In the genomic region with DNA sequence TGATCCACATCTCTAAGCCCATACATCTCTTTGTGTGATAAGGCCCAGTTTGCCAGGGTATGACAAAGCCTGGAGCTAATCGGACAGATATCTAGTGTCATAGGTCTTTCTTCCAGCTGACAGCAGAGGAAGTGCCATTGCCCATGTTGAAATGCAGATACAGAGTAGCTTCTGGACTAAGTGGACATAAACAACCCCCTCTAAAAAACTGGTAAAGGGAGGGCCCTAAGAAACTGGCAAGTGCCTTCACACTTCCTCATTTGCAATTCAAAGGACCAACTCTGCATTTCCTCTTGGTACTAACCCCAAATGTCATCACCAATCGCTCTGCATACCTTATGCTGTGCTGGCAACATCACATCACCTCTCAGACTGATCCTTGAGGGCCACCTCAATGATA, we compare ENCODE assay signal across 10 cellular contexts. TPM values are rescaled to one million over a fixed set of nuclear protein-coding genes. Genes with fewer than 3 reads are reported as not detected.
DNase-seq lines count a peak whose midpoint lies in the region; ATAC-seq, FAIRE-seq and TF ChIP-seq lines count a peak whose summit lies in the region.
"Had no signal": no experiment of that assay in that cellular context is flagged by ENCODE, and none has a peak within 500 bp of the region (broad histone marks: within the 10 kb centered on the region; RNA-seq: fewer than 3 reads in every experiment).

No MANE protein-coding gene starts in this region.

- no peaks in the 10 kb centered on the region for H3K9me3 Mint-ChIP-seq in CD8-positive, alpha-beta memory T cell
- H3K9me3 Mint-ChIP-seq: activated naive CD4-positive, alpha-beta T cell treated with anti-CD3 and anti-CD28 coated beads, Interleukin-2, amount 10 ng/mL, durations not matched to agents 7 days and 5 days had no signal

- no peak for TF ChIP-seq POLR2A in K562 (conservative IDR thresholded peaks at IDR 0.05)

- H3K27me3 ChIP-seq in CD8-positive, alpha-beta memory T cell (ENCODE audit: insufficient read depth, low read length, poor library complexity, severe bottlenecking): no peaks in the 10 kb centered on the region
- H3K27me3 ChIP-seq in K562 (ENCODE audit: control insufficient read depth in 2 of 2, insufficient read depth in 2 of 2, low read length in 2 of 2): no peaks in the 10 kb centered on the region
- H3K27me3 ChIP-seq: heart left ventricle had no signal

- no TSS peak for BruUV-seq in K562 (replicated peaks; lab: Mats Ljungman, UMichigan)

- H3K79me2 ChIP-seq in K562 (ENCODE audit: control insufficient read depth, insufficient read depth, low read length): no peaks in the 10 kb centered on the region

- no peak overlapping the region; the same call in 1 of the 2 replicates for H3K4me2 ChIP-seq in K562 (ENCODE audit: insufficient read depth, low read length)

- H3K4me1 Mint-ChIP-seq in CD8-positive, alpha-beta memory T cell: peaks cover 33 to 71% (median 59%) of the 10 kb centered on the region in 3 donors

- CTCF ChIA-PET in CD8-positive, alpha-beta memory T cell (lab: Charles Lee): no interaction called here
- CTCF ChIA-PET in K562 (lab: Yijun Ruan, JAX; ENCODE audit: low intra/inter-chr PET ratio): no interaction called here

- no peaks in the 10 kb centered on the region for H4K20me1 ChIP-seq in K562 (replicated peaks; ENCODE audit: control insufficient read depth, insufficient read depth, low read length)

- no peaks in the 10 kb centered on the region for H3K27me3 Mint-ChIP-seq in CD8-positive, alpha-beta memory T cell
- H3K27me3 Mint-ChIP-seq: activated naive CD4-positive, alpha-beta T cell treated with anti-CD3 and anti-CD28 coated beads, Interleukin-2, amount 10 ng/mL, durations not matched to agents 7 days and 5 days had no signal

- POLR2A ChIA-PET in CD8-positive, alpha-beta memory T cell (lab: Charles Lee): no interaction called here
- POLR2A ChIA-PET in K562 (lab: Yijun Ruan, JAX): interaction anchor here (1.3 to 1.8 kb wide), 2 partner anchors 15 to 121 kb away, joined by 5 read pairs; a partner anchor contains a TSS

- DNase-seq in CD8-positive, alpha-beta memory T cell: no peak
- DNase-seq in HUDEP-2 (lab: John Stamatoyannopoulos, UW; ENCODE audit: unreplicated experiment in 76 of 76) (peak in 49 of 76 experiments; percentile 0 to 72 (median 22)), K562 (ENCODE audit: extremely low read depth in 1 of 4, low spot score in 3 of 4) (peak in 1 of 4 experiments; percentile 15), cerebellum (ENCODE audit: low spot score) (no peak), HuH-7.5 (ENCODE audit: low spot score) (no peak), posterior cingulate gyrus (no peak), D341Med (ENCODE audit: low spot score) (no peak)
- DNase-seq: activated naive CD4-positive, alpha-beta T cell treated with anti-CD3 and anti-CD28 coated beads, Interleukin-2, amount 10 ng/mL, durations not matched to agents 7 days and 5 days; heart left ventricle had no signal

- peak; percentile 80 for ATAC-seq in GM21390 (IDR thresholded peaks at IDR 0.05; ENCODE audit: unreplicated experiment)
- peak; percentile 23; the same call in 1 of the 3 replicates for ATAC-seq in K562

- in situ Hi-C loops in K562 (cut with MboI): no loop called here

- no peaks in the 10 kb centered on the region for H3K9me3 ChIP-seq in CD8-positive, alpha-beta memory T cell (ENCODE audit: low read length)
- H3K9me3 ChIP-seq in K562 (replicated peaks; ENCODE audit: control insufficient read depth, insufficient read depth, low read depth, low read length): no peaks in the 10 kb centered on the region; the same call in 1 of the 2 replicates
- H3K9me3 ChIP-seq: heart left ventricle had no signal

- H2AFZ ChIP-seq in K562 (ENCODE audit: low read depth, low read length): no peak overlapping the region

- peak overlapping the region; percentile 6 to 85 (median 56) for H3K27ac Mint-ChIP-seq in CD8-positive, alpha-beta memory T cell
- H3K27ac Mint-ChIP-seq: activated naive CD4-positive, alpha-beta T cell treated with anti-CD3 and anti-CD28 coated beads, Interleukin-2, amount 10 ng/mL, durations not matched to agents 7 days and 5 days had no signal

- no peak overlapping the region for H3K9ac ChIP-seq in K562 (ENCODE audit: insufficient read depth in 1 of 2, low read depth in 2 of 2, low read length in 2 of 2)

- no peak for TF ChIP-seq EP300 in K562 (IDR thresholded peaks at IDR 0.05; ENCODE audit: low read length)

- no peak overlapping the region for H3K27ac ChIP-seq in CD8-positive, alpha-beta memory T cell (ENCODE audit: low read depth, low read length)
- H3K27ac ChIP-seq in K562 (ENCODE audit: extremely low read depth, low read depth, low read length): no peak overlapping the region; the same call in 2 of the 3 replicates

- H3K4me3 Mint-ChIP-seq in CD8-positive, alpha-beta memory T cell: peak overlapping the region in 1 of 7 donors; percentile 21
- H3K4me3 Mint-ChIP-seq: activated naive CD4-positive, alpha-beta T cell treated with anti-CD3 and anti-CD28 coated beads, Interleukin-2, amount 10 ng/mL, durations not matched to agents 7 days and 5 days had no signal

- H3K9me1 ChIP-seq in K562 (ENCODE audit: control insufficient read depth, insufficient read depth, low read length): no peaks in the 10 kb centered on the region

- no peak for TF ChIP-seq CTCF in K562 (IDR thresholded peaks at IDR 0.05 in 2 of 3, conservative IDR thresholded peaks at IDR 0.05 in 1 of 3; ENCODE audit: insufficient read depth in 2 of 3, low read depth in 1 of 3, low read length in 3 of 3)

- intact Hi-C loops in K562 (cut with micrococcal nuclease) (no loop called here), posterior cingulate gyrus (cut with DNase I) (no loop called here)

- peaks cover 0 to 22% (median 0%) of the 10 kb centered on the region in 3 donors for H3K36me3 Mint-ChIP-seq in CD8-positive, alpha-beta memory T cell

- no peak for FAIRE-seq in K562 (lab: Jason Lieb, UNC)

- H3K36me3 ChIP-seq in CD8-positive, alpha-beta memory T cell (ENCODE audit: insufficient read depth, low read length): no peaks in the 10 kb centered on the region
- no peaks in the 10 kb centered on the region; the same call in 2 of the 3 replicates for H3K36me3 ChIP-seq in K562 (ENCODE audit: control insufficient read depth, insufficient read depth, low read length)

- 11% methylated on average over 2 of the region's 2 CpGs for WGBS in K562 (ENCODE audit: insufficient coverage, low coverage, missing lambda C conversion rate)

- no peak for TF ChIP-seq RAD21 in K562 (CRISPR knock-in tag; conservative IDR thresholded peaks at IDR 0.05 in 1 of 2, IDR thresholded peaks at IDR 0.05 in 1 of 2)

- peaks cover 36% of the 10 kb centered on the region for H3K4me1 ChIP-seq in CD8-positive, alpha-beta memory T cell (ENCODE audit: insufficient read depth, low read length)
- peaks cover 0 to 7% of the 10 kb centered on the region in 2 experiments; a peak in 1 of 5 replicates for H3K4me1 ChIP-seq in K562 (replicated peaks in 1 of 2; ENCODE audit: control insufficient read depth in 2 of 2, insufficient read depth in 2 of 2, low read length in 2 of 2)

- no peak overlapping the region for H3K4me3 ChIP-seq in CD8-positive, alpha-beta memory T cell (ENCODE audit: low read length)
- H3K4me3 ChIP-seq in K562: no peak overlapping the region
- H3K4me3 ChIP-seq: heart left ventricle had no signal

TF ChIP-seq in K562, 482 proteins besides CTCF, POLR2A, EP300 and RAD21 (continues in another document):
- TF ChIP-seq GTF2A2 (tag; IDR thresholded peaks at IDR 0.05) (no peak), EHMT2 (IDR thresholded peaks at IDR 0.05) (no peak), NR2C1 (IDR thresholded peaks at IDR 0.05) (no peak), NR2C1 (tag; IDR thresholded peaks at IDR 0.05) (peak; percentile 75; the same call in 1 of the 2 replicates)
- TF ChIP-seq, protein P1, sequence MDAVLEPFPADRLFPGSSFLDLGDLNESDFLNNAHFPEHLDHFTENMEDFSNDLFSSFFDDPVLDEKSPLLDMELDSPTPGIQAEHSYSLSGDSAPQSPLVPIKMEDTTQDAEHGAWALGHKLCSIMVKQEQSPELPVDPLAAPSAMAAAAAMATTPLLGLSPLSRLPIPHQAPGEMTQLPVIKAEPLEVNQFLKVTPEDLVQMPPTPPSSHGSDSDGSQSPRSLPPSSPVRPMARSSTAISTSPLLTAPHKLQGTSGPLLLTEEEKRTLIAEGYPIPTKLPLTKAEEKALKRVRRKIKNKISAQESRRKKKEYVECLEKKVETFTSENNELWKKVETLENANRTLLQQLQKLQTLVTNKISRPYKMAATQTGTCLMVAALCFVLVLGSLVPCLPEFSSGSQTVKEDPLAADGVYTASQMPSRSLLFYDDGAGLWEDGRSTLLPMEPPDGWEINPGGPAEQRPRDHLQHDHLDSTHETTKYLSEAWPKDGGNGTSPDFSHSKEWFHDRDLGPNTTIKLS (IDR thresholded peaks at IDR 0.05; ENCODE audit: borderline replicate concordance, low read depth): no peak

RNA-seq across cellular contexts. Expression of a gene that starts 20.8 kb away (rescaled TPM):
- total RNA-seq in CD8-positive, alpha-beta memory T cell: 10 to 100 TPM; 25.6 to 27.0 TPM
- 60.7 TPM for polyA plus RNA-seq in CD8-positive, alpha-beta memory T cell
- 2.3 and 4.7 TPM in 2 replicates for total RNA-seq in K562 (2011; cell fraction: chromatin; rRNA removed; ENCODE audit: low replicate concordance)
- total RNA-seq in K562 (2011; cell fraction: nucleolus; rRNA removed): 1.3 TPM in 2 replicates
- total RNA-seq in K562 (2011; cell fraction: nucleoplasm; rRNA removed): 2.0 and 4.1 TPM in 2 replicates
- total RNA-seq in K562 (2014; rRNA removed) (7.4 and 9.5 TPM in 2 replicates), K562 (2014; rRNA removed; fragmentation: Illumina TruSeq; extraction: Trizol) (14.3 and 15.9 TPM in 2 replicates), K562 (2015; rRNA removed; fragmentation: Illumina TruSeq; extraction: Trizol) (20.7 and 22.1 TPM in 2 replicates), K562 (2021) (10.4 and 10.9 TPM in 2 replicates), cerebellum (17.1 TPM)
- polyA plus RNA-seq in K562 (2011; rRNA removed) (15.1 and 15.3 TPM in 2 replicates), K562 (2014; fragmentation: Illumina TruSeq; extraction: Trizol) (15.2 and 18.0 TPM in 2 replicates), K562 (2014; fragmentation: Nextera tagmentation; extraction: Ambion mirVana) (1 to 10 TPM; 2.9 to 5.0 TPM), K562 (2014; rRNA removed) (13.3 and 14.1 TPM in 2 replicates)
- 4.4 and 8.8 TPM in 2 replicates for polyA plus RNA-seq in K562 (2011; cell fraction: cytosol; rRNA removed)
- polyA plus RNA-seq in K562 (2011; cell fraction: nucleus; rRNA removed): 8.9 and 13.1 TPM in 2 replicates
- polyA plus RNA-seq in K562 (2012): 24.2 and 44.4 TPM in 2 replicates
- 13.3 and 15.4 TPM in 2 replicates for polyA minus RNA-seq in K562 (2011; rRNA and poly(A)+ RNA removed)
- 4.0 and 5.6 TPM in 2 replicates for polyA minus RNA-seq in K562 (2011; cell fraction: cytosol; rRNA and poly(A)+ RNA removed)
- 2.4 and 7.1 TPM in 2 replicates for polyA minus RNA-seq in K562 (2011; cell fraction: nucleus; rRNA and poly(A)+ RNA removed)

Comparison
In these comparisons a context has a peak if more than half of its experiments do, and no peak if none do; other contexts are left out.
1. DNase-seq: peak in HUDEP-2 (49 of 76); none in CD8-positive, alpha-beta memory T cell (0 of 5), cerebellum (single experiment), HuH-7.5 (single experiment), posterior cingulate gyrus (0 of 10) and D341Med (single experiment).